ENCODE assay signal across 10 cellular contexts in the genomic region with DNA sequence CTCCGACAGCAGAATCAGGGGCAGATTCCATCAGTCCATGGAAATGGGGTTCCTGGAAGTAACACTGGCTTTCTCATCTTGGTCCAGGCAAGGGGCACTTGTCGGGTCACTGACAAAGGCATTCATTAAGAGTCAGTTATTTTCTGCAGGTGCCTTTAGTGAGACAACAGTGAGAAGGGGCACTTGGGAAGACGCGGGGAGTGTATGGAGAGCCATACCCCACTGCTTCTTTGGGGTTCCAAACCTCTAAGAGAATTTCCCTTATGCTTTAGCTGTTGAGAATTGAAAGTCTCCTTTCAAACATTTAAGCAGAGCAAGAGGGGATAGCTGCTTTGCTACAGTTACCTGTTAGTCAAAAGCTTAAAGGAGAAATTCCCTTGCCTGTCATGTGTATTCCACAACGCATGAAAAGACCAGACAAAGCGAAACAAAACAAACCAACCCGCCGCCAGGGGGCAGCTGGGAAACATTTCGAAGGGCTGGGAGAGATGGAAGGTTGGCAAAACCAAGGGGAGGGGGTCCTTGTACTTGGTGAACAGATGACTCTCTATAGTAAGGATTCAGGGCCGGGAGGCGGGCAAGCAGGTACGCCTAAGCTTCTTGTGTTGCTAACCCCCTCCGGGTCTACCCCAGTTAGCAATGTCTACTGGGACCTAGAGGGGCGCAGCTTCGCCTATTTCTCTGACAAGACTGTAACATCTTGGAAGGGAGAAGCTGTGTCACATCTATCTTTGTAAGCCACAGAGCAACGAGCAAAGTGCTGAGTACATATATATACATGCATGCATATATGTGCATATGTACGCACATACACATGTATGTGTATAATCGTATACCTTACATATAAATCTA.
A peak's percentile ranks its signal among the peaks of the same experiment; 100 is the strongest.
DNase-seq lines count a peak whose midpoint lies in the region; ATAC-seq, FAIRE-seq and TF ChIP-seq lines count a peak whose summit lies in the region.
"Had no signal": no experiment of that assay in that cellular context is flagged by ENCODE, and none has a peak within 500 bp of the region (broad histone marks: within the 10 kb centered on the region; RNA-seq: fewer than 3 reads in every experiment).

No MANE protein-coding gene starts in this region.

- no peak for FAIRE-seq in astrocyte (lab: Jason Lieb, UNC)

- H3K36me3 Mint-ChIP-seq in astrocyte (ENCODE audit: low read depth, unreplicated experiment), result no peaks in the 10 kb centered on the region

- H3K4me2 ChIP-seq in astrocyte (ENCODE audit: low read length), result no peak overlapping the region

- H3K4me1 ChIP-seq in astrocyte (ENCODE audit: insufficient read depth, low read length), result peaks cover 27% of the 10 kb centered on the region
- H3K4me1 ChIP-seq in liver (ENCODE audit: control insufficient read depth in 4 of 4, insufficient read depth in 4 of 4, low read length in 3 of 4), result peaks cover 0 to 7% (median 3%) of the 10 kb centered on the region in 4 donors

- H3K9ac ChIP-seq in astrocyte (ENCODE audit: low read length) (no peak overlapping the region), liver (ENCODE audit: low read depth in 1 of 2, low read length in 2 of 2) (peak overlapping the region in 1 of 2 donors; percentile 40)

- peak; percentile 65 to 81 for TF ChIP-seq RAD21 in liver (IDR thresholded peaks at IDR 0.05)

- no peaks in the 10 kb centered on the region for H4K20me1 ChIP-seq in astrocyte (ENCODE audit: insufficient read depth, low read length)

- H3K9me3 ChIP-seq in astrocyte (ENCODE audit: insufficient read depth, low read depth, low read length) (no peaks in the 10 kb centered on the region), liver (ENCODE audit: control insufficient read depth in 4 of 4, low read length in 3 of 4) (no peaks in the 10 kb centered on the region)

- H3K27ac ChIP-seq in astrocyte (ENCODE audit: low read depth, low read length) (no peak overlapping the region), liver (ENCODE audit: low read depth in 1 of 2, low read length in 2 of 2) (no peak overlapping the region)
- H3K27ac ChIP-seq: SK-N-MC had no signal

- ATAC-seq in GM19455 (IDR thresholded peaks at IDR 0.05; ENCODE audit: unreplicated experiment), result no peak
- ATAC-seq in GM18858 (IDR thresholded peaks at IDR 0.05; ENCODE audit: unreplicated experiment), result no peak
- no peak for ATAC-seq in GM18861 (IDR thresholded peaks at IDR 0.05; ENCODE audit: unreplicated experiment)
- no peak for ATAC-seq in HG02970 (IDR thresholded peaks at IDR 0.05; ENCODE audit: low FRiP score, unreplicated experiment)

- peaks cover 5% of the 10 kb centered on the region for H3K4me1 Mint-ChIP-seq in astrocyte (ENCODE audit: low read depth, unreplicated experiment)

- H3K27me3 ChIP-seq in astrocyte (ENCODE audit: insufficient read depth, low read length), result peaks cover 2% of the 10 kb centered on the region
- H3K27me3 ChIP-seq in liver (ENCODE audit: control insufficient read depth in 4 of 4, insufficient read depth in 4 of 4, low read length in 3 of 4), result no peaks in the 10 kb centered on the region

- TF ChIP-seq CTCF in GM12875 (IDR thresholded peaks at IDR 0.05; ENCODE audit: borderline replicate concordance, insufficient read depth, low read depth, low read length) (peak; percentile 38; the same call in 1 of the 2 replicates), astrocyte (IDR thresholded peaks at IDR 0.05; ENCODE audit: insufficient read depth, low read depth, low read length) (peak; percentile 46), liver (IDR thresholded peaks at IDR 0.05; ENCODE audit: low read depth, low read length, missing input control) (peak; percentile 45)

- no peak overlapping the region for H3K4me3 Mint-ChIP-seq in astrocyte (ENCODE audit: unreplicated experiment)

- no peak overlapping the region for H2AFZ ChIP-seq in astrocyte (ENCODE audit: low read depth, low read length)

- no peaks in the 10 kb centered on the region for H3K27me3 Mint-ChIP-seq in astrocyte (ENCODE audit: low read depth, unreplicated experiment)

- no peaks in the 10 kb centered on the region for H3K9me3 Mint-ChIP-seq in astrocyte (ENCODE audit: unreplicated experiment)

- H3K4me3 ChIP-seq in GM12875 (ENCODE audit: low read depth, low read length) (no peak overlapping the region), astrocyte (ENCODE audit: insufficient read depth, low read depth, low read length) (no peak overlapping the region), liver (ENCODE audit: low read depth in 1 of 3, low read length in 3 of 3) (peak overlapping the region; percentile 1 to 45 (median 43))
- H3K4me3 ChIP-seq: lung, SK-N-MC had no signal

- DNase-seq in KG1 (lab: John Stamatoyannopoulos, UW) (peak; percentile 24), astrocyte (ENCODE audit: low read depth) (no peak)

- H3K27ac Mint-ChIP-seq in astrocyte (ENCODE audit: unreplicated experiment), result no peak overlapping the region

- WGBS in liver, result 58% methylated on average over 18 of the region's 18 CpGs

- H3K36me3 ChIP-seq in astrocyte (ENCODE audit: insufficient read depth, low read length) (no peaks in the 10 kb centered on the region), liver (ENCODE audit: control insufficient read depth in 4 of 4, insufficient read depth in 3 of 4, low read depth in 1 of 4, low read length in 3 of 4) (no peaks in the 10 kb centered on the region)

- no peaks in the 10 kb centered on the region for H3K79me2 ChIP-seq in astrocyte (ENCODE audit: insufficient read depth, low read length)

TF ChIP-seq in liver, 16 proteins besides CTCF, POLR2A, EP300 and RAD21:
- TF ChIP-seq JUND (IDR thresholded peaks at IDR 0.05), result no peak
- no peak for TF ChIP-seq HNF4G (IDR thresholded peaks at IDR 0.05)
- no peak for TF ChIP-seq GABPA (IDR thresholded peaks at IDR 0.05 in 1 of 2, conservative IDR thresholded peaks at IDR 0.05 in 1 of 2)
- TF ChIP-seq FOXA1 (IDR thresholded peaks at IDR 0.05), result no peak
- no peak for TF ChIP-seq SP1 (IDR thresholded peaks at IDR 0.05)
- TF ChIP-seq, protein P1, sequence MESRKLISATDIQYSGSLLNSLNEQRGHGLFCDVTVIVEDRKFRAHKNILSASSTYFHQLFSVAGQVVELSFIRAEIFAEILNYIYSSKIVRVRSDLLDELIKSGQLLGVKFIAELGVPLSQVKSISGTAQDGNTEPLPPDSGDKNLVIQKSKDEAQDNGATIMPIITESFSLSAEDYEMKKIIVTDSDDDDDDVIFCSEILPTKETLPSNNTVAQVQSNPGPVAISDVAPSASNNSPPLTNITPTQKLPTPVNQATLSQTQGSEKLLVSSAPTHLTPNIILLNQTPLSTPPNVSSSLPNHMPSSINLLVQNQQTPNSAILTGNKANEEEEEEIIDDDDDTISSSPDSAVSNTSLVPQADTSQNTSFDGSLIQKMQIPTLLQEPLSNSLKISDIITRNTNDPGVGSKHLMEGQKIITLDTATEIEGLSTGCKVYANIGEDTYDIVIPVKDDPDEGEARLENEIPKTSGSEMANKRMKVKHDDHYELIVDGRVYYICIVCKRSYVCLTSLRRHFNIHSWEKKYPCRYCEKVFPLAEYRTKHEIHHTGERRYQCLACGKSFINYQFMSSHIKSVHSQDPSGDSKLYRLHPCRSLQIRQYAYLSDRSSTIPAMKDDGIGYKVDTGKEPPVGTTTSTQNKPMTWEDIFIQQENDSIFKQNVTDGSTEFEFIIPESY (IDR thresholded peaks at IDR 0.05), result no peak
- no peak for TF ChIP-seq FOXA2 (IDR thresholded peaks at IDR 0.05)
- no peak for TF ChIP-seq YY1 (IDR thresholded peaks at IDR 0.05)
- TF ChIP-seq EGR1 (IDR thresholded peaks at IDR 0.05; ENCODE audit: low read depth in 2 of 2), result no peak
- TF ChIP-seq HNF4A (conservative IDR thresholded peaks at IDR 0.05), result no peak
- no peak for TF ChIP-seq NR2F2 (IDR thresholded peaks at IDR 0.05)
- no peak for TF ChIP-seq RXRA (IDR thresholded peaks at IDR 0.05)
- no peak for TF ChIP-seq REST (IDR thresholded peaks at IDR 0.05)
- TF ChIP-seq, protein P2, sequence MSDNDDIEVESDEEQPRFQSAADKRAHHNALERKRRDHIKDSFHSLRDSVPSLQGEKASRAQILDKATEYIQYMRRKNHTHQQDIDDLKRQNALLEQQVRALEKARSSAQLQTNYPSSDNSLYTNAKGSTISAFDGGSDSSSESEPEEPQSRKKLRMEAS (IDR thresholded peaks at IDR 0.05), result no peak
- TF ChIP-seq, protein P3, sequence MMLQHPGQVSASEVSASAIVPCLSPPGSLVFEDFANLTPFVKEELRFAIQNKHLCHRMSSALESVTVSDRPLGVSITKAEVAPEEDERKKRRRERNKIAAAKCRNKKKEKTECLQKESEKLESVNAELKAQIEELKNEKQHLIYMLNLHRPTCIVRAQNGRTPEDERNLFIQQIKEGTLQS (IDR thresholded peaks at IDR 0.05), result no peak
- no peak for TF ChIP-seq TAF1 (conservative IDR thresholded peaks at IDR 0.05)

Comparison
In these comparisons a context has a peak if more than half of its experiments do, and no peak if none do; other contexts are left out.
1. H3K4me3 ChIP-seq: peak in liver (3 of 3); none in GM12875 (single experiment) and astrocyte (single experiment).
2. Peak in every context shown above with its lines, with median percentiles within 50 percentile points of each other: CTCF ChIP-seq.